ENCODE assay signal across 8 cellular contexts in genomic region chr15:42207674-42208579, GRCh38. TPM values are rescaled to one million over a fixed set of nuclear protein-coding genes. Genes with fewer than 3 reads are reported as not detected.
DNase-seq lines count a peak whose midpoint lies in the region; ATAC-seq and TF ChIP-seq lines count a peak whose summit lies in the region.

A gene with protein sequence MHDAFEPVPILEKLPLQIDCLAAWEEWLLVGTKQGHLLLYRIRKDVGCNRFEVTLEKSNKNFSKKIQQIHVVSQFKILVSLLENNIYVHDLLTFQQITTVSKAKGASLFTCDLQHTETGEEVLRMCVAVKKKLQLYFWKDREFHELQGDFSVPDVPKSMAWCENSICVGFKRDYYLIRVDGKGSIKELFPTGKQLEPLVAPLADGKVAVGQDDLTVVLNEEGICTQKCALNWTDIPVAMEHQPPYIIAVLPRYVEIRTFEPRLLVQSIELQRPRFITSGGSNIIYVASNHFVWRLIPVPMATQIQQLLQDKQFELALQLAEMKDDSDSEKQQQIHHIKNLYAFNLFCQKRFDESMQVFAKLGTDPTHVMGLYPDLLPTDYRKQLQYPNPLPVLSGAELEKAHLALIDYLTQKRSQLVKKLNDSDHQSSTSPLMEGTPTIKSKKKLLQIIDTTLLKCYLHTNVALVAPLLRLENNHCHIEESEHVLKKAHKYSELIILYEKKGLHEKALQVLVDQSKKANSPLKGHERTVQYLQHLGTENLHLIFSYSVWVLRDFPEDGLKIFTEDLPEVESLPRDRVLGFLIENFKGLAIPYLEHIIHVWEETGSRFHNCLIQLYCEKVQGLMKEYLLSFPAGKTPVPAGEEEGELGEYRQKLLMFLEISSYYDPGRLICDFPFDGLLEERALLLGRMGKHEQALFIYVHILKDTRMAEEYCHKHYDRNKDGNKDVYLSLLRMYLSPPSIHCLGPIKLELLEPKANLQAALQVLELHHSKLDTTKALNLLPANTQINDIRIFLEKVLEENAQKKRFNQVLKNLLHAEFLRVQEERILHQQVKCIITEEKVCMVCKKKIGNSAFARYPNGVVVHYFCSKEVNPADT (minus strand): TSS chr15:42208304. CDS start chr15:42208153, 151 bp downstream.

- H3K27ac Mint-ChIP-seq in activated CD4-positive, alpha-beta memory T cell treated with anti-CD3 and anti-CD28 coated beads for 36 hours, result peak within 1 kb of the TSS; percentile 94

- peak within 1 kb of the TSS; percentile 90 to 93 for H3K9ac ChIP-seq in duodenal mucosa (ENCODE audit: low read depth in 1 of 2, low read length in 2 of 2)
- H3K9ac ChIP-seq in liver (ENCODE audit: low read depth in 1 of 2, low read length in 2 of 2), result peak within 1 kb of the TSS; percentile 73 to 86

- WGBS in liver, result 3% methylated on average over 45 of the region's 45 CpGs

- peaks cover 31% of the 10 kb centered on the region for H3K4me1 Mint-ChIP-seq in activated CD4-positive, alpha-beta memory T cell treated with anti-CD3 and anti-CD28 coated beads for 36 hours (ENCODE audit: low read depth)

- POLR2A ChIA-PET in activated CD4-positive, alpha-beta memory T cell treated with anti-CD3 and anti-CD28 coated beads for 36 hours (lab: Charles Lee), result interaction anchor here (1.0 to 1.7 kb wide), 4 partner anchors 14 to 67 kb away, joined by 4 to 7 read pairs (median 6); partner anchors contain the start of genes GANC and TMEM87A

- CTCF ChIA-PET in activated CD4-positive, alpha-beta memory T cell treated with anti-CD3 and anti-CD28 coated beads for 36 hours (lab: Charles Lee), result interaction anchor here (0.7 kb wide), 1 partner anchor 14 kb away, joined by 6 read pairs; no protein-coding TSS in a partner anchor

- ATAC-seq in GM19372 (IDR thresholded peaks at IDR 0.05; ENCODE audit: low read depth, unreplicated experiment) (peak; percentile 83), HG03565 (IDR thresholded peaks at IDR 0.05; ENCODE audit: unreplicated experiment) (peak; percentile 80)

- TF ChIP-seq RAD21 in liver (IDR thresholded peaks at IDR 0.05), result peak; percentile 12 to 36

- H3K4me3 ChIP-seq in duodenal mucosa (ENCODE audit: low read depth in 1 of 2, low read length in 2 of 2) (peak within 1 kb of the TSS; percentile 97 to 98), liver (ENCODE audit: low read depth in 1 of 3, low read length in 3 of 3) (peak within 1 kb of the TSS; percentile 71 to 95 (median 91))

- H3K36me3 Mint-ChIP-seq in activated CD4-positive, alpha-beta memory T cell treated with anti-CD3 and anti-CD28 coated beads for 36 hours, result peaks cover 17% of the 10 kb centered on the region

- H3K4me1 ChIP-seq in duodenal mucosa (ENCODE audit: control insufficient read depth in 1 of 2, insufficient read depth in 2 of 2, low read length in 2 of 2) (peaks cover 11 to 14% of the 10 kb centered on the region in 2 donors), liver (ENCODE audit: control insufficient read depth in 4 of 4, insufficient read depth in 4 of 4, low read length in 3 of 4) (peaks cover 2 to 16% (median 15%) of the 10 kb centered on the region in 4 donors)

- H3K9me3 ChIP-seq in duodenal mucosa (ENCODE audit: control insufficient read depth in 1 of 2, low read length in 2 of 2) (no peaks in the 10 kb centered on the region), liver (ENCODE audit: control insufficient read depth in 4 of 4, low read length in 3 of 4) (no peaks in the 10 kb centered on the region)

- intact Hi-C loops in activated CD4-positive, alpha-beta memory T cell treated with anti-CD3 and anti-CD28 coated beads for 36 hours (cut with micrococcal nuclease), result loop anchor here (1.0 to 2.0 kb wide), 2 partner anchors 15 to 65 kb away; partner anchors contain the start of genes GANC and TMEM87A

- peak within 1 kb of the TSS; percentile 93 for H3K4me3 Mint-ChIP-seq in activated CD4-positive, alpha-beta memory T cell treated with anti-CD3 and anti-CD28 coated beads for 36 hours

- peak; percentile 80 for DNase-seq in NCI-H774 (lab: John Stamatoyannopoulos, UW)
- DNase-seq in activated CD4-positive, alpha-beta memory T cell treated with anti-CD3 and anti-CD28 coated beads for 36 hours, result peak; percentile 92
- peak; percentile 84 for DNase-seq in stimulated activated CD4-positive, alpha-beta T cell treated with anti-CD3 and anti-CD28 coated beads, Interleukin-4, amount 100 ng/mL, for 1 hour

- peaks cover 3 to 32% of the 10 kb centered on the region in 2 donors for H3K36me3 ChIP-seq in duodenal mucosa (ENCODE audit: control insufficient read depth in 1 of 2, insufficient read depth in 2 of 2, low read length in 2 of 2)
- peaks cover 3 to 25% (median 9%) of the 10 kb centered on the region in 4 donors for H3K36me3 ChIP-seq in liver (ENCODE audit: control insufficient read depth in 4 of 4, insufficient read depth in 3 of 4, low read depth in 1 of 4, low read length in 3 of 4)

- no peaks in the 10 kb centered on the region for H3K27me3 Mint-ChIP-seq in activated CD4-positive, alpha-beta memory T cell treated with anti-CD3 and anti-CD28 coated beads for 36 hours

- peak within 1 kb of the TSS; percentile 85 for H3K27ac ChIP-seq in C4-2B
- peak within 1 kb of the TSS; percentile 32 for H3K27ac ChIP-seq in duodenal mucosa (ENCODE audit: low read depth, low read length)
- peak within 1 kb of the TSS; percentile 15 to 68 for H3K27ac ChIP-seq in liver (ENCODE audit: low read depth in 1 of 2, low read length in 2 of 2)

- TF ChIP-seq CTCF in C4-2B (conservative IDR thresholded peaks at IDR 0.05), result no peak
- no peak for TF ChIP-seq CTCF in liver (IDR thresholded peaks at IDR 0.05; ENCODE audit: low read depth, low read length, missing input control)

- no peaks in the 10 kb centered on the region for H3K9me3 Mint-ChIP-seq in activated CD4-positive, alpha-beta memory T cell treated with anti-CD3 and anti-CD28 coated beads for 36 hours

- no peaks in the 10 kb centered on the region for H3K27me3 ChIP-seq in duodenal mucosa (ENCODE audit: control insufficient read depth in 1 of 2, insufficient read depth in 2 of 2, low read length in 2 of 2)
- no peaks in the 10 kb centered on the region for H3K27me3 ChIP-seq in liver (ENCODE audit: control insufficient read depth in 4 of 4, insufficient read depth in 4 of 4, low read length in 3 of 4)

TF ChIP-seq in liver, 16 proteins besides CTCF, POLR2A, EP300 and RAD21:
- TF ChIP-seq HNF4A (conservative IDR thresholded peaks at IDR 0.05) (no peak), SP1 (IDR thresholded peaks at IDR 0.05) (peak; percentile 22), JUND (IDR thresholded peaks at IDR 0.05) (no peak), GABPA (IDR thresholded peaks at IDR 0.05 in 1 of 2, conservative IDR thresholded peaks at IDR 0.05 in 1 of 2) (peak; percentile 75 to 92), REST (IDR thresholded peaks at IDR 0.05) (no peak)

RNA-seq across cellular contexts. Expression of the gene that starts here (rescaled TPM):
- total RNA-seq in activated CD4-positive, alpha-beta memory T cell treated with anti-CD3 and anti-CD28 coated beads for 36 hours, result 10 to 100 TPM; 52.6 to 57.8 TPM
- total RNA-seq in liver, result 10 to 100 TPM; 22.0 to 41.2 TPM
- polyA plus RNA-seq in liver, result 10 to 100 TPM; 11.1 to 11.6 TPM

Comparison
In these comparisons a context has a peak if more than half of its experiments do, and no peak if none do; other contexts are left out.
1. Peak in every context shown above with its lines: DNase-seq, ATAC-seq, H3K4me3 ChIP-seq and H3K27ac ChIP-seq.
2. H3K27ac ChIP-seq: peak in every context shown above with its lines; median percentile 85 in C4-2B; 42 in liver; 32 in duodenal mucosa.